ENCODE assay signal across 1 cellular context in genomic region chr15:77595231-77595630, GRCh38.
A peak's percentile ranks its signal among the peaks of the same experiment; 100 is the strongest.
TF ChIP-seq lines count a peak whose summit lies in the region.

No MANE protein-coding gene starts in this region.

TF ChIP-seq in K562, 482 proteins besides CTCF, POLR2A, EP300 and RAD21 (continued from another document):
- TF ChIP-seq, protein P1, sequence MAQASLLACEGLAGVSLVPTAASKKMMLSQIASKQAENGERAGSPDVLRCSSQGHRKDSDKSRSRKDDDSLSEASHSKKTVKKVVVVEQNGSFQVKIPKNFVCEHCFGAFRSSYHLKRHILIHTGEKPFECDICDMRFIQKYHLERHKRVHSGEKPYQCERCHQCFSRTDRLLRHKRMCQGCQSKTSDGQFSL (CRISPR knock-in tag; IDR thresholded peaks at IDR 0.05), result no peak
- TF ChIP-seq, protein P1 (tag; IDR thresholded peaks at IDR 0.05), result no peak
- TF ChIP-seq HMGXB4 (CRISPR knock-in tag; IDR thresholded peaks at IDR 0.05), result no peak
- no peak for TF ChIP-seq POLR2AphosphoS2 (IDR thresholded peaks at IDR 0.05; ENCODE audit: low read length)
- no peak for TF ChIP-seq ZNF695 (CRISPR knock-in tag; IDR thresholded peaks at IDR 0.05)
- no peak for TF ChIP-seq NR4A1 (CRISPR knock-in tag; IDR thresholded peaks at IDR 0.05)
- TF ChIP-seq NR4A1 (tag; IDR thresholded peaks at IDR 0.05), result no peak
- no peak for TF ChIP-seq E2F6 (IDR thresholded peaks at IDR 0.05; ENCODE audit: borderline replicate concordance in 1 of 2, extremely low read depth in 1 of 2, insufficient read depth in 1 of 2, insufficient read length in 1 of 2, low read depth in 1 of 2, low read length in 1 of 2, poor library complexity in 1 of 2, severe bottlenecking in 1 of 2)
- TF ChIP-seq RBM34 (IDR thresholded peaks at IDR 0.05; ENCODE audit: borderline replicate concordance, insufficient read depth, low read length), result no peak
- peak; percentile 80 for TF ChIP-seq ZKSCAN1 (IDR thresholded peaks at IDR 0.05; ENCODE audit: low read depth, low read length)
- TF ChIP-seq ZNF146 (CRISPR knock-in tag; IDR thresholded peaks at IDR 0.05; ENCODE audit: unreplicated experiment), result no peak
- peak; percentile 95 for TF ChIP-seq ZNF24 (IDR thresholded peaks at IDR 0.05)
- TF ChIP-seq MGA (IDR thresholded peaks at IDR 0.05), result no peak
